In the genomic region with DNA sequence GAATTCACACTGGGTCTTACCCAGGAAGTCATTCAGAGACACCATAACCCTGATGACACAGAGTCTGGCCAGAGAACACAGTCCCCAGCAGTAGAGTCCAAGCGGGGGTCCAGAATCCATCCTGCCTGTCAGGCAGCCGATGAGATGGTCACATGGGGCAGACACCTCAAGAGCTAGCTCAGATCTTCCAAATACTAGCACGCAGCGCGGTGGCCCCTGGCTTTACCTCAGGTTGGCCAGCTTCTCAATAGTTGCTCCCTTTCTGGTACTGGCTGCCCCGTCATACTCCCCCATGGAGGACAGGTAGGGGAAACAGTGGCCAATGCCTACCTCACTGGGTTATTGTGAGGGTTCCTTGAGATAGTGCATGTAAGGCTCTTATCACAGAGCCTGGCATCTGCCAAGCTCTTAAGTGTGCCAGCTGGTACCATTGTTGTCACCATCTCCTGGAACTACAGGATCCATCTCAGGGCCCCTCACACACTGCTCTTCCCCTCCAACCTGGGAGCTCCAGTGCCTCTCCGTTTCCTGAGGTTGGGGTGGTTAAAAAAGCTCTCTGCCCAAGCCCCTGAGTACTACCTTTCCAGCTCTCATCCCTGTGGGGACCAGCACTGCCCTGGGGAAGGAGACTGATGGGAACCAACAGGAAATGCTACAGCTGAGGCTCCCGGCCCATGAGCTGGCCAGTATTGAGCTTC, we compare ENCODE assay signal across 24 cellular contexts. TPM values are rescaled to one million over a fixed set of nuclear protein-coding genes. Genes with fewer than 3 reads are reported as not detected.
"Had no signal": no experiment of that assay in that cellular context is flagged by ENCODE, and none has a peak within 500 bp of the region (broad histone marks: within the 10 kb centered on the region; RNA-seq: fewer than 3 reads in every experiment).

No MANE protein-coding gene starts in this region.

- H3K9ac ChIP-seq: SK-N-SH had no signal

- H3K36me3 ChIP-seq: MG63 had no signal

- H3K4me3 ChIP-seq: MG63 had no signal

- ATAC-seq: Panc1, PC-3 had no signal

- DNase-seq: Karpas-422, KG1, MG63, NCI-H1092, NCI-H1105 treated with DMSO at 0.1 percent for 48 hours, NCI-H1417 treated with DMSO at 0.1 percent for 48 hours, NCI-H146, NCI-H1694 treated with DMSO at 0.1 percent for 48 hours, NCI-H1930, NCI-H2081 treated with DMSO at 0.1 percent for 48 hours, NCI-H2171, NCI-H226, NCI-H446, NCI-H510A, NCI-H524 treated with DMSO at 0.1 percent for 48 hours, NCI-H69, NCI-H774, PC-3, SHP77, SK-N-SH had no signal

- H3K9me3 ChIP-seq: MG63, SK-N-SH had no signal

- H3K27me3 ChIP-seq: MG63 had no signal

- H3K27ac ChIP-seq: RWPE1 had no signal

- H3K4me2 ChIP-seq: SK-N-SH had no signal

RNA-seq across cellular contexts. Expression of a gene that starts 3.5 kb away (rescaled TPM):
- total RNA-seq: OCI-LY7, SK-MEL-5 had no signal
- polyA plus RNA-seq: SK-N-SH had no signal
